In the genomic region with DNA sequence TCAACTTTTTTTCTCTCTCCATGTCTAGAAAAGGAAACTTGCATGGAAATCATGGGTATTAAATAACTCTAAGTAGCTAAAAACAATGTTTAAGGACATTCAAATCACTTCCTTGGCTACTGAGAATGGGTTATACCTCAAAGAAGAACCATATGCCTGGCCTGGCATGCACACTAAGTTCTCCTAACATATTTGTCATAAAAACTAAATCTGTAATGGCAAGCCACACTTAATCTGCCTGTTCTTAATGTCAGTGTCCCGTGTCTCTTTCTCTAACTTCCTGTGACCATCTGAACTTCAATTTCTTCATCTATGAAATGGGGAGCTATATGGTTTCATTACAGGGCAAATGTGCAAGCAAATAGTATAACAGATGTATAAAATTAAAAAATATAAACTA, we compare ENCODE assay signal across 1 cellular context.
TF ChIP-seq lines count a peak whose summit lies in the region.

No MANE protein-coding gene starts in this region.

TF ChIP-seq in GM23338, 12 proteins besides CTCF, POLR2A, EP300 and RAD21 (continued from another document):
- TF ChIP-seq, protein P1, sequence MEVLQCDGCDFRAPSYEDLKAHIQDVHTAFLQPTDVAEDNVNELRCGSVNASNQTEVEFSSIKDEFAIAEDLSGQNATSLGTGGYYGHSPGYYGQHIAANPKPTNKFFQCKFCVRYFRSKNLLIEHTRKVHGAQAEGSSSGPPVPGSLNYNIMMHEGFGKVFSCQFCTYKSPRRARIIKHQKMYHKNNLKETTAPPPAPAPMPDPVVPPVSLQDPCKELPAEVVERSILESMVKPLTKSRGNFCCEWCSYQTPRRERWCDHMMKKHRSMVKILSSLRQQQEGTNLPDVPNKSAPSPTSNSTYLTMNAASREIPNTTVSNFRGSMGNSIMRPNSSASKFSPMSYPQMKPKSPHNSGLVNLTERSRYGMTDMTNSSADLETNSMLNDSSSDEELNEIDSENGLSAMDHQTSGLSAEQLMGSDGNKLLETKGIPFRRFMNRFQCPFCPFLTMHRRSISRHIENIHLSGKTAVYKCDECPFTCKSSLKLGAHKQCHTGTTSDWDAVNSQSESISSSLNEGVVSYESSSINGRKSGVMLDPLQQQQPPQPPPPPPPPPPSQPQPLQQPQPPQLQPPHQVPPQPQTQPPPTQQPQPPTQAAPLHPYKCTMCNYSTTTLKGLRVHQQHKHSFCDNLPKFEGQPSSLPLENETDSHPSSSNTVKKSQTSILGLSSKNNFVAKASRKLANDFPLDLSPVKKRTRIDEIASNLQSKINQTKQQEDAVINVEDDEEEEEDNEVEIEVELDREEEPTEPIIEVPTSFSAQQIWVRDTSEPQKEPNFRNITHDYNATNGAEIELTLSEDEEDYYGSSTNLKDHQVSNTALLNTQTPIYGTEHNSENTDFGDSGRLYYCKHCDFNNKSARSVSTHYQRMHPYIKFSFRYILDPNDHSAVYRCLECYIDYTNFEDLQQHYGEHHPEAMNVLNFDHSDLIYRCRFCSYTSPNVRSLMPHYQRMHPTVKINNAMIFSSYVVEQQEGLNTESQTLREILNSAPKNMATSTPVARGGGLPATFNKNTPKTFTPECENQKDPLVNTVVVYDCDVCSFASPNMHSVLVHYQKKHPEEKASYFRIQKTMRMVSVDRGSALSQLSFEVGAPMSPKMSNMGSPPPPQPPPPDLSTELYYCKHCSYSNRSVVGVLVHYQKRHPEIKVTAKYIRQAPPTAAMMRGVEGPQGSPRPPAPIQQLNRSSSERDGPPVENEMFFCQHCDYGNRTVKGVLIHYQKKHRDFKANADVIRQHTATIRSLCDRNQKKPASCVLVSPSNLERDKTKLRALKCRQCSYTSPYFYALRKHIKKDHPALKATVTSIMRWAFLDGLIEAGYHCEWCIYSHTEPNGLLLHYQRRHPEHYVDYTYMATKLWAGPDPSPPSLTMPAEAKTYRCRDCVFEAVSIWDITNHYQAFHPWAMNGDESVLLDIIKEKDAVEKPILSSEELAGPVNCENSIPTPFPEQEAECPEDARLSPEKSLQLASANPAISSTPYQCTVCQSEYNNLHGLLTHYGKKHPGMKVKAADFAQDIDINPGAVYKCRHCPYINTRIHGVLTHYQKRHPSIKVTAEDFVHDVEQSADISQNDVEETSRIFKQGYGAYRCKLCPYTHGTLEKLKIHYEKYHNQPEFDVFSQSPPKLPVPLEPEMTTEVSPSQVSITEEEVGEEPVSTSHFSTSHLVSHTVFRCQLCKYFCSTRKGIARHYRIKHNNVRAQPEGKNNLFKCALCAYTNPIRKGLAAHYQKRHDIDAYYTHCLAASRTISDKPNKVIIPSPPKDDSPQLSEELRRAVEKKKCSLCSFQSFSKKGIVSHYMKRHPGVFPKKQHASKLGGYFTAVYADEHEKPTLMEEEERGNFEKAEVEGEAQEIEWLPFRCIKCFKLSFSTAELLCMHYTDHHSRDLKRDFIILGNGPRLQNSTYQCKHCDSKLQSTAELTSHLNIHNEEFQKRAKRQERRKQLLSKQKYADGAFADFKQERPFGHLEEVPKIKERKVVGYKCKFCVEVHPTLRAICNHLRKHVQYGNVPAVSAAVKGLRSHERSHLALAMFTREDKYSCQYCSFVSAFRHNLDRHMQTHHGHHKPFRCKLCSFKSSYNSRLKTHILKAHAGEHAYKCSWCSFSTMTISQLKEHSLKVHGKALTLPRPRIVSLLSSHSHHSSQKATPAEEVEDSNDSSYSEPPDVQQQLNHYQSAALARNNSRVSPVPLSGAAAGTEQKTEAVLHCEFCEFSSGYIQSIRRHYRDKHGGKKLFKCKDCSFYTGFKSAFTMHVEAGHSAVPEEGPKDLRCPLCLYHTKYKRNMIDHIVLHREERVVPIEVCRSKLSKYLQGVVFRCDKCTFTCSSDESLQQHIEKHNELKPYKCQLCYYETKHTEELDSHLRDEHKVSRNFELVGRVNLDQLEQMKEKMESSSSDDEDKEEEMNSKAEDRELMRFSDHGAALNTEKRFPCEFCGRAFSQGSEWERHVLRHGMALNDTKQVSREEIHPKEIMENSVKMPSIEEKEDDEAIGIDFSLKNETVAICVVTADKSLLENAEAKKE (CRISPR knock-in tag; IDR thresholded peaks at IDR 0.05) = no peak
- no peak for TF ChIP-seq NANOG (IDR thresholded peaks at IDR 0.05; ENCODE audit: borderline replicate concordance)
- no peak for TF ChIP-seq EZH2 (IDR thresholded peaks at IDR 0.05; ENCODE audit: low read depth, unreplicated experiment)
- TF ChIP-seq, protein P2, sequence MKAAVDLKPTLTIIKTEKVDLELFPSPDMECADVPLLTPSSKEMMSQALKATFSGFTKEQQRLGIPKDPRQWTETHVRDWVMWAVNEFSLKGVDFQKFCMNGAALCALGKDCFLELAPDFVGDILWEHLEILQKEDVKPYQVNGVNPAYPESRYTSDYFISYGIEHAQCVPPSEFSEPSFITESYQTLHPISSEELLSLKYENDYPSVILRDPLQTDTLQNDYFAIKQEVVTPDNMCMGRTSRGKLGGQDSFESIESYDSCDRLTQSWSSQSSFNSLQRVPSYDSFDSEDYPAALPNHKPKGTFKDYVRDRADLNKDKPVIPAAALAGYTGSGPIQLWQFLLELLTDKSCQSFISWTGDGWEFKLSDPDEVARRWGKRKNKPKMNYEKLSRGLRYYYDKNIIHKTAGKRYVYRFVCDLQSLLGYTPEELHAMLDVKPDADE (IDR thresholded peaks at IDR 0.05) = no peak
- no peak for TF ChIP-seq CREB1 (CRISPR knock-in tag; IDR thresholded peaks at IDR 0.05; ENCODE audit: low read depth)
- no peak for TF ChIP-seq EZH2phosphoT487 (IDR thresholded peaks at IDR 0.05; ENCODE audit: unreplicated experiment)
- no peak for TF ChIP-seq ZNF331 (CRISPR knock-in tag; IDR thresholded peaks at IDR 0.05; ENCODE audit: low read depth)
